In the genomic region with DNA sequence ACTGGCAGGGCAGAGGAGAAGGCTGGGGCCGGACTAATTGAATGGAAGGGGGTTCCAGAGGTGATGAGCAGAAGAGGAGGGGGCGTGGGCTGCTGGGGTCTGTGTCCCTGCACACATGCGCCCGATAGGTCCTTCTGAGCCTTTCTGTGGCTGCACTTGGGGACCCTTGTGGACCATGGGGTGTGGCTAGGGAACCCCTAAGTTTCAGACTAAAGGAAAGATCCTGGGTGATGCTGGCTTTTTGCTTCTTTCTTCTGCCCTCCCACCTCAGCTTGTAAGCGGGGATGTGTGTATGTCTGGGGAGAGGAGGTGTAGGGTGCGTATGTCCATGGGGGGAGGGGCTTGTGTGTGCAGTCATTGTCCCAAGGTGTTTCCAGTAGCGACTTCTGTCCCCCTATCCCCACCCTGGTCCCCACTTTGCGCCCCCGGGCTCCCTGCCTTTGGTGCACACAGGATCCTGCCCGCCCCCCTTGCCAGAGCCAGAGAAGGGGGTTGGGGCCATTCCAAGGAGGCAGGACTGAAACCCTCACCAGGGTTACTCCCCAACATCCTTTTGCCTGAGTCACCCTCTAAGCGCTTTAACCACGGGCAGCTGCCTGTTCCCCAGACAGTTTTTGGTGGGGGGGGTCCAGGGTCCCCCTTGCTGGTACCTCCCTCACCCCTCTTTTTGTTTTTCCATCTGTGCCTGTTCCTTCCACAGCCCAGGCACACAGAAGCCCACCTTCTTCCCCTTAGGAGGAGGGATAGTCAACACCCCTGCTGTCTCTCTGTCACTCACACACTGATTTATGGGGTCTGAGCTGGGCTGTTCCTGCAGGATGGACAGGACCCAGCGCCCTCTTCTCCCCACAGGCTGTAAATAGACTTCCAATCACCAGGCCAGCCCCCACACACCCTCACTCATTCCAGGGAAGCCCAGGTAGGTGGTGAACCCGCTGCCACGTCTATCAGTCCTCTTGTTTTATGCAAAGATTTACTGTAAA, we compare ENCODE assay signal across 10 cellular contexts.
DNase-seq lines count a peak whose midpoint lies in the region; ATAC-seq and TF ChIP-seq lines count a peak whose summit lies in the region.
"Had no signal": no experiment of that assay in that cellular context is flagged by ENCODE, and none has a peak within 500 bp of the region (broad histone marks: within the 10 kb centered on the region; RNA-seq: fewer than 3 reads in every experiment).

No MANE protein-coding gene starts in this region.

- no peaks in the 10 kb centered on the region for H3K36me3 ChIP-seq in A673 (ENCODE audit: insufficient read depth, low read length, poor library complexity, severe bottlenecking)

- intact Hi-C loops in A673 (cut with micrococcal nuclease; ENCODE audit: unreplicated experiment), result no loop called here

- H3K9me3 ChIP-seq in A673 (ENCODE audit: low read depth, low read length, poor library complexity, severe bottlenecking), result no peaks in the 10 kb centered on the region

- no TSS peak for BruUV-seq in A673 (replicated peaks; lab: Mats Ljungman, UMichigan)

- no peak for ATAC-seq in HG03097 (IDR thresholded peaks at IDR 0.05; ENCODE audit: low FRiP score, unreplicated experiment)

- no peaks in the 10 kb centered on the region for H3K27me3 ChIP-seq in A673 (replicated peaks; ENCODE audit: insufficient read depth, low read depth, low read length, poor library complexity)

- H3K27ac ChIP-seq in A673 (ENCODE audit: low read depth, low read length, poor library complexity, severe bottlenecking), result no peak overlapping the region

- peak overlapping the region; percentile 28 for H3K4me3 ChIP-seq in A673 (ENCODE audit: low read depth, low read length, poor library complexity, severe bottlenecking)

- peaks cover 5% of the 10 kb centered on the region for H3K4me1 ChIP-seq in A673 (ENCODE audit: insufficient read depth, low read length, poor library complexity, severe bottlenecking)

- CTCF ChIA-PET in A673 (lab: Charles Lee), result no interaction called here

- POLR2A ChIA-PET in A673 (lab: Charles Lee; ENCODE audit: low non-redundant PET), result no interaction called here

- DNase-seq in A673 (ENCODE audit: low spot score) (no peak), GM20000 (ENCODE audit: low spot score) (peak; percentile 14), amniotic stem cell (lab: John Stamatoyannopoulos, UW) (peak; percentile 27), islet precursor cell (peak; percentile 54), DMS53 treated with DMSO at 0.1 percent for 48 hours (lab: John Stamatoyannopoulos, UW; ENCODE audit: unreplicated experiment) (no peak), activated gamma-delta T cell treated with Interleukin-2 at 50 U/mL for 16 hours (no peak)
- DNase-seq in activated CD4-positive, CD25-positive, alpha-beta regulatory T cell treated with anti-CD3 and anti-CD28 coated beads, Interleukin-2, amount 50 U/mL, for 72 hours, result no peak
- DNase-seq: NCI-H774; stimulated activated naive B cell treated with anti-CD40 and anti-IgM and Interleukin-4, amounts not matched to agents 10 μg/mL and 1 μg/mL and 100 μg/mL, for 72 hours had no signal

- TF ChIP-seq CTCF in A673 (conservative IDR thresholded peaks at IDR 0.05; ENCODE audit: low read depth, low read length) (no peak), GM20000 (IDR thresholded peaks at IDR 0.05; ENCODE audit: extremely low read depth, missing control alignments) (no peak)

Comparison
In these comparisons a context has a peak if more than half of its experiments do, and no peak if none do; other contexts are left out.
1. DNase-seq: peak in GM20000 (single experiment), amniotic stem cell (single experiment) and islet precursor cell (single experiment); none in A673 (single experiment), activated CD4-positive, CD25-positive, alpha-beta regulatory T cell treated with anti-CD3 and anti-CD28 coated beads, Interleukin-2, amount 50 U/mL, for 72 hours (single experiment), DMS53 treated with DMSO at 0.1 percent for 48 hours (single experiment) and activated gamma-delta T cell treated with Interleukin-2 at 50 U/mL for 16 hours (single experiment).